Comparison of ENCODE assay signal across 9 cellular contexts in genomic region chr12:7460375-7461259, GRCh38. TPM values are rescaled to one million over a fixed set of nuclear protein-coding genes. Genes with fewer than 3 reads are reported as not detected.
DNase-seq lines count a peak whose midpoint lies in the region; ATAC-seq and TF ChIP-seq lines count a peak whose summit lies in the region.
"Had no signal": no experiment of that assay in that cellular context is flagged by ENCODE, and none has a peak within 500 bp of the region (broad histone marks: within the 10 kb centered on the region; RNA-seq: fewer than 3 reads in every experiment).

No MANE protein-coding gene starts in this region.

- no peak overlapping the region for H2AFZ ChIP-seq in DND-41 (ENCODE audit: low read depth, low read length)
- H2AFZ ChIP-seq in fibroblast of lung (ENCODE audit: low read length): no peak overlapping the region

- no peaks in the 10 kb centered on the region for H3K9me3 Mint-ChIP-seq in nephron progenitor cell

- H3K27me3 Mint-ChIP-seq in nephron progenitor cell (ENCODE audit: low read depth, poor library complexity): peaks cover 4% of the 10 kb centered on the region

- WGBS in tibial nerve, 2 donors: 65 to 68% methylated on average over 7 of the region's 7 CpGs

- ATAC-seq in DND-41 (ENCODE audit: insufficient read depth, low read depth): peak; percentile 78; the same call in 2 of the 3 replicates

- H3K9me3 ChIP-seq in DND-41 (ENCODE audit: insufficient read depth, low read length, severe bottlenecking): no peaks in the 10 kb centered on the region
- H3K9me3 ChIP-seq in fibroblast of lung (ENCODE audit: control insufficient read depth, insufficient read depth, low read depth, low read length): no peaks in the 10 kb centered on the region
- peaks cover 0 to 7% (median 0%) of the 10 kb centered on the region in 4 donors for H3K9me3 ChIP-seq in tibial nerve

- H3K27ac ChIP-seq in DND-41 (ENCODE audit: low read length) (no peak overlapping the region), fibroblast of lung (ENCODE audit: insufficient read depth, low read length) (no peak overlapping the region), tibial nerve (no peak overlapping the region)

- no peaks in the 10 kb centered on the region for H3K36me3 ChIP-seq in DND-41 (ENCODE audit: insufficient read depth, low read length)
- no peaks in the 10 kb centered on the region for H3K36me3 ChIP-seq in fibroblast of lung (ENCODE audit: control insufficient read depth, insufficient read depth, low read length)
- H3K36me3 ChIP-seq in tibial nerve: no peaks in the 10 kb centered on the region

- TF ChIP-seq CTCF in DND-41 (IDR thresholded peaks at IDR 0.05; ENCODE audit: borderline replicate concordance, extremely low read depth, low read length, poor library complexity, severe bottlenecking) (peak; percentile 90), HFF-Myc (IDR thresholded peaks at IDR 0.05; ENCODE audit: low read depth, low read length, missing control alignments) (peak; percentile 88), fibroblast of lung (conservative IDR thresholded peaks at IDR 0.05 in 1 of 2, IDR thresholded peaks at IDR 0.05 in 1 of 2; ENCODE audit: low read depth in 1 of 2, low read length in 2 of 2) (peak; percentile 92 to 97), nephron progenitor cell (IDR thresholded peaks at IDR 0.05) (peak; percentile 93), tibial nerve (IDR thresholded peaks at IDR 0.05) (peak; percentile 44 to 70 (median 60))

- H3K79me2 ChIP-seq in DND-41 (ENCODE audit: insufficient read depth, low read length) (no peaks in the 10 kb centered on the region), fibroblast of lung (ENCODE audit: control insufficient read depth, insufficient read depth, low read length) (no peaks in the 10 kb centered on the region)

- H3K4me1 ChIP-seq in DND-41 (ENCODE audit: insufficient read depth, low read length) (no peaks in the 10 kb centered on the region), fibroblast of lung (ENCODE audit: control insufficient read depth, extremely low read depth, insufficient read depth, low read length) (no peaks in the 10 kb centered on the region), tibial nerve (no peaks in the 10 kb centered on the region)

- DNase-seq in DND-41 (peak; percentile 59), HFF-Myc (ENCODE audit: extremely low read depth, low read depth) (peak; percentile 22), NCI-H748 treated with DMSO at 0.1 percent for 48 hours (lab: John Stamatoyannopoulos, UW) (peak; percentile 2), activated T-cell treated with anti-CD3 and anti-CD28 coated beads for 24 hours (ENCODE audit: low read depth) (peak; percentile 23), fibroblast of lung (ENCODE audit: low read depth in 2 of 2) (peak; percentile 23 to 65), nephron progenitor cell (peak; percentile 69), tibial nerve (ENCODE audit: low spot score in 2 of 2) (peak in 1 of 2 donors; percentile 60), GM19240 (ENCODE audit: insufficient read length, low spot score) (no peak)

- TF ChIP-seq POLR2A in tibial nerve (IDR thresholded peaks at IDR 0.05): no peak

- no peak overlapping the region for H3K27ac Mint-ChIP-seq in nephron progenitor cell

- H3K4me3 ChIP-seq in DND-41 (ENCODE audit: low read depth in 1 of 2, low read length in 2 of 2) (no peak overlapping the region), HFF-Myc (replicated peaks; ENCODE audit: low read depth, low read length) (no peak overlapping the region), fibroblast of lung (replicated peaks in 1 of 4; ENCODE audit: control extremely low read depth in 1 of 4, insufficient read depth in 1 of 4, low read depth in 3 of 4, low read length in 4 of 4) (no peak overlapping the region), tibial nerve (no peak overlapping the region)

- H3K36me3 Mint-ChIP-seq in nephron progenitor cell (ENCODE audit: low read depth): no peaks in the 10 kb centered on the region

- H4K20me1 ChIP-seq in DND-41 (ENCODE audit: insufficient read depth, low read length) (no peaks in the 10 kb centered on the region), fibroblast of lung (ENCODE audit: control insufficient read depth, extremely low read depth, insufficient read depth, low read length) (no peaks in the 10 kb centered on the region)

- no peak overlapping the region for H3K4me3 Mint-ChIP-seq in nephron progenitor cell

- no peak for TF ChIP-seq EP300 in tibial nerve (IDR thresholded peaks at IDR 0.05)

- H3K4me2 ChIP-seq in DND-41 (ENCODE audit: insufficient read depth, low read length) (no peak overlapping the region), fibroblast of lung (ENCODE audit: extremely low read depth, insufficient read depth, low read length) (no peak overlapping the region)

- H3K27me3 ChIP-seq in DND-41 (ENCODE audit: insufficient read depth, low read length, poor library complexity): peaks cover 2% of the 10 kb centered on the region
- H3K27me3 ChIP-seq in fibroblast of lung (ENCODE audit: control insufficient read depth, insufficient read depth, low read length): no peaks in the 10 kb centered on the region
- H3K27me3 ChIP-seq in tibial nerve: no peaks in the 10 kb centered on the region

- no peak overlapping the region for H3K9ac ChIP-seq in DND-41 (ENCODE audit: low read depth, low read length)
- H3K9ac ChIP-seq in fibroblast of lung (ENCODE audit: insufficient read depth, low read length): no peak overlapping the region

- no peaks in the 10 kb centered on the region for H3K4me1 Mint-ChIP-seq in nephron progenitor cell

RNA-seq across cellular contexts. Expression of gene CD163L1, which starts 16.7 kb away (rescaled TPM):
- total RNA-seq in fibroblast of lung (0.33 TPM in 1 of 2 replicates, not detected in the other), tibial nerve (10 to 100 TPM in 1 of 4 donors, 1 to 10 TPM in 2, under 1 TPM in 1; 0.66 to 16.7 (median 1.6) TPM)
- 0.28 and 0.78 TPM in 2 replicates for polyA plus RNA-seq in fibroblast of lung
- polyA plus RNA-seq in fibroblast of lung (2012): 0.31 and 1.2 TPM in 2 replicates
- not detected in 2 replicates for polyA minus RNA-seq in fibroblast of lung (ENCODE audit: low replicate concordance)
- total RNA-seq: activated CD8-positive, alpha-beta memory T cell treated with anti-CD3 and anti-CD28 coated beads for 36 hours had no signal

RNA-seq across cellular contexts. Expression of gene CD163, which starts 43.0 kb away (rescaled TPM):
- total RNA-seq in fibroblast of lung (0.26 TPM in 1 of 2 replicates, not detected in the other), tibial nerve (100 to 1,000 TPM; 192 to 455 (median 278) TPM)
- 0.03 TPM in 1 of 2 replicates, not detected in the other for polyA plus RNA-seq in fibroblast of lung
- polyA plus RNA-seq in fibroblast of lung (2012): 0.10 TPM in 1 of 2 replicates, not detected in the other
- polyA minus RNA-seq in fibroblast of lung (ENCODE audit: low replicate concordance): not detected in 2 replicates
- total RNA-seq: activated CD8-positive, alpha-beta memory T cell treated with anti-CD3 and anti-CD28 coated beads for 36 hours had no signal

Comparison
In these comparisons a context has a peak if more than half of its experiments do, and no peak if none do; other contexts are left out.
1. RNA of gene CD163, which starts 43.0 kb away (total RNA-seq): 192 to 455 TPM in tibial nerve; 0.26 TPM in fibroblast of lung; every median in the first group is over 100 times any median in the second.
2. Peak in every context shown above with its lines, with median percentiles within 50 percentile points of each other: CTCF ChIP-seq.